In the genomic region with DNA sequence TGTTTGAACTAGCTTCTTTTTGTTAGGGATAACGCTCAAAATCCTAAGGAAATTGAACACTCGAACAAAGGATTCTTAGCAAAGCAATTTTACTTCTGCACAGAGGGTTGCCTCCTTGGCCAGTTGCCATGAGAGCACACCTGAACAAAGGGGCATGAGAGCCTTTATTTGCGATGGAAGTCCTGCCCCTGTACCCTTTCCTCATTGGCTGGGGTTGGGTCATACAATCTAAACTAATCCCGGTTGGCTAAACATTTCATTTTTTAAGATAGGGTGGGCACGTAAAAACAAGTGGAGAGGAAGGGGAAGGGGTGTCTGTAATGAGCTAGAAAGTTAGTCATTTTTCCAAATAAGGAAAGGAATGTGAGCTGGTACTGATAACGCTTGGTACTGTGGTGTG, we compare ENCODE assay signal across 10 cellular contexts. TPM values are rescaled to one million over a fixed set of nuclear protein-coding genes. Genes with fewer than 3 reads are reported as not detected.
DNase-seq lines count a peak whose midpoint lies in the region; TF ChIP-seq lines count a peak whose summit lies in the region.
"Not testable (repeated sequence)": the region's sequence is repeated elsewhere in the genome, so short reads cannot be mapped to it uniquely, and the experiment has no call there.
"Had no signal": no experiment of that assay in that cellular context is flagged by ENCODE, and none has a peak within 500 bp of the region (broad histone marks: within the 10 kb centered on the region; RNA-seq: fewer than 3 reads in every experiment).

No MANE protein-coding gene starts in this region.

- peaks cover 24% of the 10 kb centered on the region for H3K36me3 ChIP-seq in HUES6 (ENCODE audit: control insufficient read depth, insufficient read depth, low read length)
- not testable (repeated sequence) for H3K36me3 ChIP-seq in SK-N-SH (replicated peaks in 1 of 2; ENCODE audit: control insufficient read depth in 1 of 2, insufficient read depth in 2 of 2, low read length in 1 of 2); mesendoderm (ENCODE audit: control insufficient read depth, insufficient read depth, low read length)

- H3K4me1 Mint-ChIP-seq in Calu3 (ENCODE audit: low read depth, unreplicated experiment) (peaks cover 18% of the 10 kb centered on the region), progenitor cell of endocrine pancreas (ENCODE audit: low read depth) (peaks cover 11% of the 10 kb centered on the region)
- H3K4me1 Mint-ChIP-seq in glutamatergic neuron (ENCODE audit: low read depth, unreplicated experiment): not testable (repeated sequence)

- H3K4ac ChIP-seq in mesendoderm (ENCODE audit: low read depth, low read length): peak overlapping the region; percentile 95

- H3K18ac ChIP-seq in mesendoderm (ENCODE audit: low read length): peak overlapping the region; percentile 95

- not testable (repeated sequence) for H3K79me1 ChIP-seq in mesendoderm (ENCODE audit: low read length)

- 0 out of 2 replicates have a peak overlapping the region, but pooled peaks have one; percentile 32 for H2AFZ ChIP-seq in SK-N-SH (ENCODE audit: low read depth)

- H4K5ac ChIP-seq in mesendoderm (ENCODE audit: low read length): not testable (repeated sequence)

- TF ChIP-seq EP300 in SK-N-SH (IDR thresholded peaks at IDR 0.05; ENCODE audit: borderline replicate concordance in 1 of 2, low read depth in 1 of 2, low read length in 1 of 2): not testable (repeated sequence)

- H3K9me2 ChIP-seq in SK-N-SH: not testable (repeated sequence)

- not testable (repeated sequence) for TF ChIP-seq RAD21 in SK-N-SH (IDR thresholded peaks at IDR 0.05; ENCODE audit: low read length)

- POLR2A ChIA-PET in SK-N-SH (lab: Yijun Ruan, JAX): not testable (repeated sequence)

- not testable (repeated sequence) for H3K9me3 ChIP-seq in HUES6 (ENCODE audit: control insufficient read depth, insufficient read depth, low read depth, low read length); SK-N-SH

- H4K8ac ChIP-seq in mesendoderm (ENCODE audit: low read depth, low read length): not testable (repeated sequence)

- WGBS in SK-N-SH (ENCODE audit: low lambda C conversion rate): 88% methylated on average over 6 of the region's 6 CpGs
- no CpG with 5 or more reads among the region's 6 CpGs for WGBS in mesendoderm (ENCODE audit: extremely low coverage, insufficient coverage, low lambda C conversion rate)

- not testable (repeated sequence) for H3K9me3 Mint-ChIP-seq in Calu3 (ENCODE audit: low read depth, unreplicated experiment); glutamatergic neuron (ENCODE audit: unreplicated experiment); progenitor cell of endocrine pancreas (ENCODE audit: low read depth)

- H3K36me3 Mint-ChIP-seq in Calu3 (ENCODE audit: insufficient read depth, unreplicated experiment); glutamatergic neuron (ENCODE audit: unreplicated experiment); progenitor cell of endocrine pancreas (ENCODE audit: insufficient read depth): not testable (repeated sequence)

- not testable (repeated sequence) for H3K23ac ChIP-seq in mesendoderm (ENCODE audit: low read length)

- H3K27ac ChIP-seq in HUES6 (ENCODE audit: low read depth, low read length): peak overlapping the region; percentile 80
- H3K27ac ChIP-seq in SK-N-SH (ENCODE audit: low read depth in 2 of 2, low read length in 1 of 2): not testable (repeated sequence)
- H3K27ac ChIP-seq in mesendoderm (ENCODE audit: low read depth, low read length): peak overlapping the region; percentile 58

- intact Hi-C loops in Calu3 (cut with micrococcal nuclease; ENCODE audit: unreplicated experiment): loop anchor here (10.0 kb wide), 1 partner anchor 105 kb away; a partner anchor contains a TSS

- peak overlapping the region; percentile 96 for H3K9ac ChIP-seq in HUES6 (ENCODE audit: low read length)
- not testable (repeated sequence) for H3K9ac ChIP-seq in SK-N-SH
- peak overlapping the region; percentile 84 for H3K9ac ChIP-seq in mesendoderm (ENCODE audit: low read length)

- not testable (repeated sequence) for H2BK15ac ChIP-seq in mesendoderm (replicated peaks; ENCODE audit: low read depth)

- TF ChIP-seq CTCF in Calu3 (IDR thresholded peaks at IDR 0.05; ENCODE audit: unreplicated experiment); SK-N-SH (IDR thresholded peaks at IDR 0.05); glutamatergic neuron (IDR thresholded peaks at IDR 0.05; ENCODE audit: partially characterized antibody, unreplicated experiment); progenitor cell of endocrine pancreas (IDR thresholded peaks at IDR 0.05; ENCODE audit: unreplicated experiment): not testable (repeated sequence)

- peak overlapping the region; percentile 65 for H3K4me3 ChIP-seq in HUES6 (ENCODE audit: low read depth, low read length)
- H3K4me3 ChIP-seq in SK-N-SH (ENCODE audit: low read depth in 2 of 2, low read length in 1 of 2): not testable (repeated sequence)
- peak overlapping the region; percentile 91 for H3K4me3 ChIP-seq in mesendoderm (ENCODE audit: low read length)

- H3K27me3 ChIP-seq in HUES6 (ENCODE audit: control insufficient read depth, insufficient read depth, low read length); SK-N-SH (ENCODE audit: insufficient read depth); mesendoderm (ENCODE audit: insufficient read depth, low read length, poor library complexity): not testable (repeated sequence)

- not testable (repeated sequence) for BruUV-seq in Calu3 (replicated peaks; lab: Mats Ljungman, UMichigan)

- DNase-seq in Calu3: peak; percentile 30
- not testable (repeated sequence) for DNase-seq in SK-N-SH; glutamatergic neuron; progenitor cell of endocrine pancreas (ENCODE audit: low spot score, unreplicated experiment)
- DNase-seq in amniotic epithelial cell (ENCODE audit: low read depth): peak; percentile 65
- peak; percentile 87 for DNase-seq in mesendoderm

- peak overlapping the region; percentile 88 for H3K56ac ChIP-seq in mesendoderm (ENCODE audit: low read length)

- H2BK5ac ChIP-seq in mesendoderm (ENCODE audit: low read length): peak overlapping the region; percentile 8

- not testable (repeated sequence) for H2BK120ac ChIP-seq in mesendoderm (ENCODE audit: low read depth, low read length)

- H2AK5ac ChIP-seq in mesendoderm (ENCODE audit: low read length): peak overlapping the region; percentile 27

- not testable (repeated sequence) for H3K79me2 ChIP-seq in SK-N-SH (ENCODE audit: insufficient read depth)
- H3K79me2 ChIP-seq in mesendoderm (ENCODE audit: control insufficient read depth, insufficient read depth, low read length): peaks cover 21% of the 10 kb centered on the region

- H3K27me3 Mint-ChIP-seq in Calu3 (ENCODE audit: unreplicated experiment); glutamatergic neuron (ENCODE audit: unreplicated experiment); progenitor cell of endocrine pancreas: not testable (repeated sequence)

- not testable (repeated sequence) for H3F3A ChIP-seq in SK-N-SH (replicated peaks; ENCODE audit: insufficient read depth)

- H3K27ac Mint-ChIP-seq in Calu3 (ENCODE audit: unreplicated experiment) (peak overlapping the region; percentile 34), glutamatergic neuron (ENCODE audit: unreplicated experiment) (peak overlapping the region; percentile 12), progenitor cell of endocrine pancreas (peak overlapping the region; percentile 96)

- not testable (repeated sequence) for H3K4me2 ChIP-seq in SK-N-SH
- peak overlapping the region; percentile 47 for H3K4me2 ChIP-seq in mesendoderm (ENCODE audit: low read length)

- H3K4me3 Mint-ChIP-seq in Calu3 (ENCODE audit: low read depth, unreplicated experiment) (peak overlapping the region; percentile 24), glutamatergic neuron (ENCODE audit: unreplicated experiment) (peak overlapping the region; percentile 90), progenitor cell of endocrine pancreas (ENCODE audit: low read depth) (peak overlapping the region; percentile 80)

- CTCF ChIA-PET in Calu3 (lab: Charles Lee) (interaction anchor here (0.6 to 1.9 kb wide), 4 partner anchors 9 to 138 kb away, joined by 3 to 14 read pairs (median 4); no protein-coding TSS in a partner anchor), SK-N-SH (lab: Yijun Ruan, JAX) (interaction anchor here (0.9 to 2.0 kb wide), 4 partner anchors 10 to 68 kb away, joined by 3 to 13 read pairs (median 4); no protein-coding TSS in a partner anchor)

- H4K20me1 ChIP-seq in SK-N-SH (ENCODE audit: insufficient read depth): not testable (repeated sequence)

- H3K4me1 ChIP-seq in HUES6 (ENCODE audit: control insufficient read depth, insufficient read depth, low read length): peaks cover 13% of the 10 kb centered on the region
- not testable (repeated sequence) for H3K4me1 ChIP-seq in SK-N-SH (ENCODE audit: control insufficient read depth in 1 of 2, insufficient read depth in 2 of 2, low read depth in 1 of 2, low read length in 1 of 2); mesendoderm (ENCODE audit: control insufficient read depth, low read depth, low read length)

RNA-seq across cellular contexts. Expression of a gene that starts 30.7 kb away (rescaled TPM):
- total RNA-seq in Calu3 (2022) (4.6 and 7.5 TPM in 2 replicates), glutamatergic neuron (ENCODE audit: unreplicated experiment) (34.7 TPM), progenitor cell of endocrine pancreas (106 and 115 TPM in 2 replicates)
- 12.5 and 12.6 TPM in 2 replicates for polyA plus RNA-seq in SK-N-SH (2012; rRNA removed)
- polyA plus RNA-seq in SK-N-SH (2012; cell fraction: cytosol; rRNA removed): 8.3 and 10.6 TPM in 2 replicates
- polyA plus RNA-seq in SK-N-SH (2012; cell fraction: nucleus; rRNA removed): 10.8 and 11.3 TPM in 2 replicates
- polyA plus RNA-seq in mesendoderm (2013, experiment 1 of 2): 85.6 TPM
- 82.1 TPM for polyA plus RNA-seq in mesendoderm (2013, experiment 2 of 2)
- polyA plus RNA-seq: IgD-negative memory B cell had no signal

RNA-seq across cellular contexts. Expression of a gene that starts 36.1 kb away (rescaled TPM):
- total RNA-seq in Calu3 (2022) (not detected in 2 replicates), glutamatergic neuron (ENCODE audit: unreplicated experiment) (not detected), progenitor cell of endocrine pancreas (0.17 and 0.38 TPM in 2 replicates)
- not detected in 2 replicates for polyA plus RNA-seq in SK-N-SH (2012; rRNA removed)
- polyA plus RNA-seq in SK-N-SH (2012; cell fraction: cytosol; rRNA removed): not detected in 2 replicates
- polyA plus RNA-seq in SK-N-SH (2012; cell fraction: nucleus; rRNA removed): not detected in 2 replicates
- not detected for polyA plus RNA-seq in mesendoderm (2013, experiment 1 of 2)
- not detected for polyA plus RNA-seq in mesendoderm (2013, experiment 2 of 2)
- total RNA-seq: Caco-2, G401 had no signal

RNA-seq across cellular contexts. Expression of a gene that starts 46.6 kb away (rescaled TPM):
- total RNA-seq in Calu3 (2022) (not detected in 2 replicates), glutamatergic neuron (ENCODE audit: unreplicated experiment) (0.27 TPM), progenitor cell of endocrine pancreas (0.19 and 0.20 TPM in 2 replicates)
- 0.10 and 0.13 TPM in 2 replicates for polyA plus RNA-seq in SK-N-SH (2012; rRNA removed)
- polyA plus RNA-seq in SK-N-SH (2012; cell fraction: cytosol; rRNA removed): 0.03 and 0.05 TPM in 2 replicates
- polyA plus RNA-seq in SK-N-SH (2012; cell fraction: nucleus; rRNA removed): 0.06 TPM in 2 replicates
- polyA plus RNA-seq in mesendoderm (2013, experiment 1 of 2): 1.1 TPM
- polyA plus RNA-seq in mesendoderm (2013, experiment 2 of 2): 0.87 TPM
- total RNA-seq: Caco-2 had no signal

Comparison
In these comparisons a context has a peak if more than half of its experiments do, and no peak if none do; other contexts are left out.
1. H3K27ac Mint-ChIP-seq: peak in every context shown above with its lines; median percentile 96 in progenitor cell of endocrine pancreas; 34 in Calu3; 12 in glutamatergic neuron.
2. H3K4me3 Mint-ChIP-seq: peak in every context shown above with its lines; median percentile 90 in glutamatergic neuron; 80 in progenitor cell of endocrine pancreas; 24 in Calu3.